10 cellular contexts compared by ENCODE assay signal in genomic region chr7:44201813-44202212, GRCh38. TPM values are rescaled to one million over a fixed set of nuclear protein-coding genes. Genes with fewer than 3 reads are reported as not detected.
DNase-seq lines count a peak whose midpoint lies in the region; ATAC-seq, FAIRE-seq and TF ChIP-seq lines count a peak whose summit lies in the region.
"Had no signal": no experiment of that assay in that cellular context is flagged by ENCODE, and none has a peak within 500 bp of the region (broad histone marks: within the 10 kb centered on the region; RNA-seq: fewer than 3 reads in every experiment).

No MANE protein-coding gene starts in this region.

- peak overlapping the region; percentile 84 to 90 for H3K27ac Mint-ChIP-seq in activated naive CD4-positive, alpha-beta T cell treated with anti-CD3 and anti-CD28 coated beads, Interleukin-2, amount 50 U/mL, for 72 hours

- no peaks in the 10 kb centered on the region for H3K9me3 ChIP-seq in kidney (ENCODE audit: control insufficient read depth in 1 of 2, low read length in 2 of 2)
- no peaks in the 10 kb centered on the region for H3K9me3 ChIP-seq in thoracic aorta

- peaks cover 7% of the 10 kb centered on the region for H3K27me3 Mint-ChIP-seq in activated T-cell treated with anti-CD3 and anti-CD28 coated beads, Interleukin-2, amount 50 U/mL, for 4 hours (ENCODE audit: low read depth)

- H3K27ac ChIP-seq in kidney (ENCODE audit: low read depth in 2 of 2, low read length in 2 of 2) (no peak overlapping the region), thoracic aorta (no peak overlapping the region)

- H3K36me3 ChIP-seq in kidney (ENCODE audit: control insufficient read depth in 1 of 2, insufficient read depth in 2 of 2, low read length in 2 of 2) (peaks cover 10 to 31% of the 10 kb centered on the region in 2 donors), thoracic aorta (peaks cover 16% of the 10 kb centered on the region)

- FAIRE-seq in kidney (lab: Jason Lieb, UNC): no peak

- peak overlapping the region; percentile 86 to 90 for H3K4me3 ChIP-seq in kidney (ENCODE audit: low read length in 2 of 2)
- H3K4me3 ChIP-seq in thoracic aorta: peak overlapping the region; percentile 100

- H3K9ac ChIP-seq in kidney (ENCODE audit: low read length in 2 of 2): peak overlapping the region in 1 of 2 donors; percentile 81

- peak overlapping the region; percentile 89 for H3K4me3 Mint-ChIP-seq in activated T-cell treated with anti-CD3 and anti-CD28 coated beads, Interleukin-2, amount 50 U/mL, for 4 hours

- H3K36me3 Mint-ChIP-seq in activated T-cell treated with anti-CD3 and anti-CD28 coated beads, Interleukin-2, amount 50 U/mL, for 4 hours (ENCODE audit: insufficient read depth): peaks cover 24% of the 10 kb centered on the region
- H3K36me3 Mint-ChIP-seq in activated naive CD4-positive, alpha-beta T cell treated with anti-CD3 and anti-CD28 coated beads, Interleukin-2, amount 50 U/mL, for 72 hours: peaks cover 5 to 10% of the 10 kb centered on the region in 2 donors

- no peaks in the 10 kb centered on the region for H3K27me3 ChIP-seq in thoracic aorta (replicated peaks; ENCODE audit: insufficient read depth)

- no peak for DNase-seq in activated T-cell treated with anti-CD3 and anti-CD28 coated beads, Interleukin-2, amount 50 U/mL, for 4 hours
- no peak for DNase-seq in activated T-cell treated with anti-CD3 and anti-CD28 coated beads, Interleukin-2, amount 50 U/mL, for 1 hour
- DNase-seq in activated naive CD4-positive, alpha-beta T cell treated with anti-CD3 and anti-CD28 coated beads, Interleukin-2, amount 50 U/mL, for 72 hours (ENCODE audit: low spot score in 2 of 2): no peak
- DNase-seq in kidney (no peak), thoracic aorta (ENCODE audit: low spot score) (no peak), DMS114 treated with DMSO at 0.1 percent for 48 hours (lab: John Stamatoyannopoulos, UW; ENCODE audit: unreplicated experiment) (no peak)
- DNase-seq: DMS153, NCI-H187 had no signal

- intact Hi-C loops in kidney (cut with DNase I): no loop called here

- ATAC-seq in activated T-cell treated with anti-CD3 and anti-CD28 coated beads, Interleukin-2, amount 50 U/mL, for 4 hours: no peak
- ATAC-seq in activated naive CD4-positive, alpha-beta T cell treated with anti-CD3 and anti-CD28 coated beads, Interleukin-2, amount 50 U/mL, for 72 hours: no peak
- no peak for ATAC-seq in thoracic aorta (ENCODE audit: insufficient number of reproducible peaks, low FRiP score, low read depth)
- ATAC-seq in GM18873 (IDR thresholded peaks at IDR 0.05; ENCODE audit: low FRiP score, unreplicated experiment): no peak
- no peak for ATAC-seq in GM21737 (IDR thresholded peaks at IDR 0.05; ENCODE audit: unreplicated experiment)

- TF ChIP-seq CTCF in kidney (IDR thresholded peaks at IDR 0.05; ENCODE audit: borderline replicate concordance, extremely low read depth, insufficient read depth): no peak
- TF ChIP-seq CTCF in thoracic aorta (IDR thresholded peaks at IDR 0.05): no peak

- no peaks in the 10 kb centered on the region for H3K9me3 Mint-ChIP-seq in activated T-cell treated with anti-CD3 and anti-CD28 coated beads, Interleukin-2, amount 50 U/mL, for 4 hours
- H3K9me3 Mint-ChIP-seq in activated naive CD4-positive, alpha-beta T cell treated with anti-CD3 and anti-CD28 coated beads, Interleukin-2, amount 50 U/mL, for 72 hours: no peaks in the 10 kb centered on the region

- H3K4me1 ChIP-seq in kidney (ENCODE audit: control insufficient read depth in 1 of 2, insufficient read depth in 1 of 2, low read depth in 1 of 2, low read length in 2 of 2) (peaks cover 0 to 2% of the 10 kb centered on the region in 2 donors), thoracic aorta (ENCODE audit: control insufficient read depth in 1 of 2, low read depth in 2 of 2) (peaks cover 14 to 25% of the 10 kb centered on the region in 2 donors)

- H3K4me1 Mint-ChIP-seq in activated T-cell treated with anti-CD3 and anti-CD28 coated beads, Interleukin-2, amount 50 U/mL, for 4 hours (ENCODE audit: low read depth): peaks cover 28% of the 10 kb centered on the region

RNA-seq across cellular contexts. Expression of gene YKT6, which starts 1.0 kb away (rescaled TPM):
- total RNA-seq in activated T-cell treated with anti-CD3 and anti-CD28 coated beads, Interleukin-2, amount 50 U/mL, for 4 hours: 100 to 1,000 TPM; 114 to 121 (median 115) TPM
- total RNA-seq in activated naive CD4-positive, alpha-beta T cell treated with anti-CD3 and anti-CD28 coated beads, Interleukin-2, amount 50 U/mL, for 72 hours: 10 to 100 TPM; 45.2 to 72.9 TPM
- 60.2 TPM for total RNA-seq in kidney
- 53.2 TPM for polyA plus RNA-seq in kidney (ENCODE audit: insufficient read depth, low read depth, low replicate concordance)
- 10 to 100 TPM; 62.0 to 69.6 TPM for total RNA-seq in thoracic aorta

RNA-seq across cellular contexts. Expression of gene GCK, which starts 12.6 kb away (rescaled TPM):
- 1 to 10 TPM; 1.3 to 4.3 (median 2.7) TPM for total RNA-seq in activated T-cell treated with anti-CD3 and anti-CD28 coated beads, Interleukin-2, amount 50 U/mL, for 4 hours
- total RNA-seq in activated naive CD4-positive, alpha-beta T cell treated with anti-CD3 and anti-CD28 coated beads, Interleukin-2, amount 50 U/mL, for 72 hours: 1 to 10 TPM in 1 of 2 donors, under 1 TPM in 1; 0.80 to 1.2 TPM
- total RNA-seq in kidney (0.25 TPM), thoracic aorta (1 to 10 TPM; 1.6 to 2.3 TPM)
- polyA plus RNA-seq in kidney (ENCODE audit: insufficient read depth, low read depth, low replicate concordance): 1.0 TPM
